Comparison of ENCODE assay signal across 9 cellular contexts in genomic region chr3:16513141-16514020, GRCh38. TPM values are rescaled to one million over a fixed set of nuclear protein-coding genes. Genes with fewer than 3 reads are reported as not detected.
A peak's percentile ranks its signal among the peaks of the same experiment; 100 is the strongest.
DNase-seq lines count a peak whose midpoint lies in the region; ATAC-seq and TF ChIP-seq lines count a peak whose summit lies in the region.
"Had no signal": no experiment of that assay in that cellular context is flagged by ENCODE, and none has a peak within 500 bp of the region (broad histone marks: within the 10 kb centered on the region; RNA-seq: fewer than 3 reads in every experiment).

TSS of gene RFTN1 (minus strand) at chr3:16513699. CDS start at chr3:16493869, 19,830 bp downstream.

- peak; percentile 75 for DNase-seq in Daoy (ENCODE audit: low read depth)
- peak; percentile 65 for DNase-seq in activated B cell treated with CpG ODN at 0.5 μM for 24 hours
- peak; percentile 65 to 68 for DNase-seq in cardiac fibroblast (ENCODE audit: low read depth in 2 of 2)
- DNase-seq in kidney tubule cell (ENCODE audit: low spot score): peak; percentile 78
- peak; percentile 27 to 49 for DNase-seq in stimulated activated CD4-positive, alpha-beta T cell treated with anti-CD3 and anti-CD28 coated beads, Interleukin-1b, Interleukin-23, amount 100 ng/mL, for 4 hours (ENCODE audit: low read depth in 2 of 2)
- no peak for DNase-seq in GM19240 (ENCODE audit: insufficient read length, low spot score)

- H3K4me3 ChIP-seq in cardiac fibroblast (replicated peaks in 1 of 2; ENCODE audit: low read depth in 2 of 2, low read length in 2 of 2): peak within 1 kb of the TSS; percentile 90 to 96

- peak within 1 kb of the TSS; percentile 82 for H3K27ac Mint-ChIP-seq in activated B cell treated with CpG ODN at 0.5 μM for 24 hours

- H3K27me3 Mint-ChIP-seq in activated B cell treated with CpG ODN at 0.5 μM for 24 hours: no peaks in the 10 kb centered on the region

- H3K4me3 Mint-ChIP-seq in activated B cell treated with CpG ODN at 0.5 μM for 24 hours: peak within 1 kb of the TSS; percentile 97

- CTCF ChIA-PET in activated B cell treated with CpG ODN at 0.5 μM for 24 hours (lab: Charles Lee): interaction anchor here (1.3 to 2.4 kb wide), 5 partner anchors 14 to 223 kb away, joined by 3 to 10 read pairs (median 5); no protein-coding TSS in a partner anchor

- no peak for TF ChIP-seq CTCF in activated B cell treated with CpG ODN at 0.5 μM for 24 hours (IDR thresholded peaks at IDR 0.05)
- TF ChIP-seq CTCF in cardiac fibroblast (IDR thresholded peaks at IDR 0.05; ENCODE audit: low read depth, low read length): no peak

- ATAC-seq in activated B cell treated with CpG ODN at 0.5 μM for 24 hours (ENCODE audit: low read depth) (peak; percentile 9), GM21528 (IDR thresholded peaks at IDR 0.05; ENCODE audit: low FRiP score, unreplicated experiment) (no peak)

- no peaks in the 10 kb centered on the region for H3K9me3 Mint-ChIP-seq in activated B cell treated with CpG ODN at 0.5 μM for 24 hours

- peaks cover 35% of the 10 kb centered on the region for H3K36me3 Mint-ChIP-seq in activated B cell treated with CpG ODN at 0.5 μM for 24 hours (ENCODE audit: low read depth)

- POLR2A ChIA-PET in activated B cell treated with CpG ODN at 0.5 μM for 24 hours (lab: Charles Lee): interaction anchor here (0.6 to 8.9 kb wide), 13 partner anchors 11 to 248 kb away, joined by 3 to 202 read pairs (median 12); partner anchors contain the start of genes DPH3 and OXNAD1

- H3K36me3 ChIP-seq in KOPT-K1 (ENCODE audit: insufficient read depth, low read length): no peaks in the 10 kb centered on the region

- H3K4me1 Mint-ChIP-seq in activated B cell treated with CpG ODN at 0.5 μM for 24 hours: peaks cover 85% of the 10 kb centered on the region

- H3K27ac ChIP-seq in KOPT-K1 (ENCODE audit: low read depth, low read length, poor library complexity, severe bottlenecking): peak within 1 kb of the TSS; percentile 63
- H3K27ac ChIP-seq: VCaP had no signal

- no peaks in the 10 kb centered on the region for H3K9me3 ChIP-seq in KOPT-K1 (ENCODE audit: insufficient read depth, low read length, poor library complexity, severe bottlenecking)

- intact Hi-C loops in activated B cell treated with CpG ODN at 0.5 μM for 24 hours (cut with micrococcal nuclease): loop anchor here (2.0 to 5.0 kb wide), 5 partner anchors 223 to 1229 kb away; partner anchors contain the start of genes ANKRD28 and TBC1D5

RNA-seq across cellular contexts. Expression of gene RFTN1, which starts in this region (rescaled TPM):
- 25.4 and 27.9 TPM in 2 replicates for total RNA-seq in Daoy (2014; rRNA removed; shearing (Covaris generic))
- total RNA-seq in activated B cell treated with CpG ODN at 0.5 μM for 24 hours: 323 and 365 TPM in 2 replicates

Comparison
In these comparisons a context has a peak if more than half of its experiments do, and no peak if none do; other contexts are left out.
1. RNA of gene RFTN1 (total RNA-seq): 323 to 365 TPM in activated B cell treated with CpG ODN at 0.5 μM for 24 hours; 25.4 to 27.9 TPM in Daoy; every median in the first group is over 10 times any median in the second.